In genomic region chr17:74646231-74646630, GRCh38 we compare ENCODE assay signal across 8 cellular contexts. TPM values are rescaled to one million over a fixed set of nuclear protein-coding genes. Genes with fewer than 3 reads are reported as not detected.
DNase-seq lines count a peak whose midpoint lies in the region; ATAC-seq and TF ChIP-seq lines count a peak whose summit lies in the region.

No MANE protein-coding gene starts in this region.

- peak; percentile 36 for DNase-seq in NCI-H1436 (lab: John Stamatoyannopoulos, UW)
- DNase-seq in NCI-H1436 treated with DMSO at 0.1 percent for 48 hours (lab: John Stamatoyannopoulos, UW), result no peak
- peak; percentile 61 for DNase-seq in MV-4-11 (lab: John Stamatoyannopoulos, UW)
- no peak for DNase-seq in astrocyte of the cerebellum (ENCODE audit: low read depth)
- DNase-seq in renal cortical epithelial cell (ENCODE audit: low read depth), result peak; percentile 14
- DNase-seq in omental fat pad (ENCODE audit: low spot score), result no peak
- DNase-seq in amniotic stem cell (lab: John Stamatoyannopoulos, UW), result no peak
- DNase-seq in LoVo (ENCODE audit: low spot score), result no peak

- TF ChIP-seq CTCF in astrocyte of the cerebellum (IDR thresholded peaks at IDR 0.05; ENCODE audit: low read depth, low read length, missing control alignments), result peak; percentile 12
- no peak for TF ChIP-seq CTCF in omental fat pad (IDR thresholded peaks at IDR 0.05)

- no peak overlapping the region for H3K4me3 ChIP-seq in astrocyte of the cerebellum (ENCODE audit: low read depth, low read length)

- in situ Hi-C loops in astrocyte of the cerebellum (cut with HindIII; ENCODE audit: low sequenced_read_pairs), result no loop called here

- no peak for ATAC-seq in omental fat pad (ENCODE audit: low FRiP score)

RNA-seq across cellular contexts. Expression of gene CD300E, which starts 22.7 kb away (rescaled TPM):
- total RNA-seq in renal cortical epithelial cell (not detected in 2 replicates), omental fat pad (1 to 10 TPM; 1.6 to 9.2 (median 2.2) TPM)

RNA-seq across cellular contexts. Expression of gene CD300LD, which starts 54.1 kb away (rescaled TPM):
- total RNA-seq in renal cortical epithelial cell, result not detected in 2 replicates
- total RNA-seq in omental fat pad, result under 1 TPM in 1 of 4 donors, not detected in 3; 0.79 TPM

Comparison
In these comparisons a context has a peak if more than half of its experiments do, and no peak if none do; other contexts are left out.
1. DNase-seq: peak in NCI-H1436 (single experiment), MV-4-11 (single experiment) and renal cortical epithelial cell (single experiment); none in NCI-H1436 treated with DMSO at 0.1 percent for 48 hours (single experiment), astrocyte of the cerebellum (single experiment), omental fat pad (single experiment), amniotic stem cell (single experiment) and LoVo (single experiment).